In genomic region chr7:24178811-24179210, GRCh38 we compare ENCODE assay signal across 34 cellular contexts.
"Had no signal": no experiment of that assay in that cellular context is flagged by ENCODE, and none has a peak within 500 bp of the region (broad histone marks: within the 10 kb centered on the region; RNA-seq: fewer than 3 reads in every experiment).

No MANE protein-coding gene starts in this region.

- DNase-seq: Karpas-422, Kasumi-1, MG63, MM.1S, MV-4-11, NCI-H1048, NCI-H1092, NCI-H1092 treated with DMSO at 0.1 percent for 48 hours, NCI-H1105, NCI-H1105 treated with DMSO at 0.1 percent for 48 hours, NCI-H1417, NCI-H1417 treated with DMSO at 0.1 percent for 48 hours, NCI-H1436, NCI-H1436 treated with DMSO at 0.1 percent for 48 hours, NCI-H146, NCI-H1694, NCI-H1694 treated with DMSO at 0.1 percent for 48 hours, NCI-H187, NCI-H187 treated with DMSO at 0.1 percent for 48 hours, NCI-H1930, NCI-H2029, NCI-H2029 treated with DMSO at 0.1 percent for 48 hours, NCI-H2081, NCI-H2081 treated with DMSO at 0.1 percent for 48 hours, NCI-H2107, NCI-H2171, NCI-H2171 treated with DMSO at 0.1 percent for 48 hours, NCI-H2227 treated with DMSO at 0.1 percent for 48 hours, NCI-H226, NCI-H345, NCI-H446, NCI-H446 treated with DMSO at 0.1 percent for 48 hours, NCI-H510A had no signal

- H3K9me3 ChIP-seq: MG63 had no signal

- H3K36me3 ChIP-seq: MG63 had no signal

- H3K27ac ChIP-seq: KMS-11 had no signal

- H3K9ac ChIP-seq: KMS-11 had no signal

- H3K4me3 ChIP-seq: MG63 had no signal

- H3K4me2 ChIP-seq: KMS-11 had no signal
